In the genomic region with DNA sequence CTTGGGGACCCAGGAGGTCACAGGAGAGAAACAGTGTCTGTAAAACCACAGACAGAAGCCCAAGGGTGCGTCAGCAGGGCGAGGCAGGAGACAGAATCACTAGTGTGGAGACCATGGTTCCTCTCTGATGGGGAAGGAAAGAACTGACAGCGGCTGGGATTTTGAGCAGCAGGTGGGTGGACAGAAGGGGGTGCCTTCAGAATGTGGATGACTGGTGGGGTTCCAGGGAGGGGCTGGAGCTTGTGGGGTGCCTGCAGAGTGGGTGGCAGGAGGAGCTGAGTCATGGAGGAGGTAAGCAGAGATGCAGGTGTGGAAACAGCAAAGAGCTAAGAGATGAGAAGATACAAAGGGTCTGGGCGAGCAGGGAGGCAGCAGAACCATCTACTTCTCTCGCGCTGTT, we compare ENCODE assay signal across 22 cellular contexts.
DNase-seq lines count a peak whose midpoint lies in the region; ATAC-seq and TF ChIP-seq lines count a peak whose summit lies in the region.
"Had no signal": no experiment of that assay in that cellular context is flagged by ENCODE, and none has a peak within 500 bp of the region (broad histone marks: within the 10 kb centered on the region; RNA-seq: fewer than 3 reads in every experiment).

No MANE protein-coding gene starts in this region.

- H3K36me3 ChIP-seq in endodermal cell (ENCODE audit: control insufficient read depth, insufficient read depth, low read length) (peaks cover 12% of the 10 kb centered on the region), mesendoderm (ENCODE audit: control insufficient read depth, insufficient read depth, low read length) (no peaks in the 10 kb centered on the region), lower lobe of right lung (no peaks in the 10 kb centered on the region)
- H3K36me3 ChIP-seq: BE2C; BLaER1 treated with 17β-estradiol and CSF1 and Interleukin-3, amounts not matched to agents 10 nM and 100 nM; HAP-1 had no signal

- no peak overlapping the region for H3T11ph ChIP-seq in H9 (ENCODE audit: low read length)

- H3K18ac ChIP-seq in H9 (ENCODE audit: insufficient read length, low read depth, low read length) (no peak overlapping the region), mesendoderm (ENCODE audit: low read length) (no peak overlapping the region)

- H3K4me1 ChIP-seq in H9 (ENCODE audit: insufficient read depth, low read length) (peaks cover 11% of the 10 kb centered on the region; the same call in 1 of the 2 replicates), endodermal cell (ENCODE audit: control insufficient read depth, insufficient read depth, low read length) (peaks cover 8% of the 10 kb centered on the region), mesendoderm (ENCODE audit: control insufficient read depth, low read depth, low read length) (peaks cover 12% of the 10 kb centered on the region), lower lobe of right lung (no peaks in the 10 kb centered on the region)
- H3K4me1 ChIP-seq: BLaER1 treated with 17β-estradiol and CSF1 and Interleukin-3, amounts not matched to agents 10 nM and 100 nM; HAP-1 had no signal

- no peak overlapping the region for H4K91ac ChIP-seq in H9 (ENCODE audit: insufficient read length, low read depth, low read length)

- H3K4me1 Mint-ChIP-seq in H9 (peaks cover 40 to 43% of the 10 kb centered on the region in 2 experiments), endodermal cell (peaks cover 31% of the 10 kb centered on the region)
- H3K4me1 Mint-ChIP-seq: CD14-positive monocyte; CD8-positive, alpha-beta memory T cell had no signal

- H3K23ac ChIP-seq in H9 (ENCODE audit: insufficient read length, low read depth, low read length) = no peak overlapping the region
- no peak overlapping the region for H3K23ac ChIP-seq in mesendoderm (ENCODE audit: low read length)

- no peak overlapping the region for H3K56ac ChIP-seq in H9 (ENCODE audit: insufficient read length, low read depth, low read length)
- H3K56ac ChIP-seq in mesendoderm (ENCODE audit: low read length) = peak overlapping the region; percentile 20

- H2BK20ac ChIP-seq in H9 (ENCODE audit: low read depth, low read length, poor library complexity, severe bottlenecking) = no peak overlapping the region

- intact Hi-C loops in lower lobe of right lung (cut with DNase I) = no loop called here

- no CpG with 5 or more reads among the region's 6 CpGs for WGBS in H9 (ENCODE audit: extremely low coverage, insufficient read length, low lambda C conversion rate)
- WGBS in endodermal cell (ENCODE audit: insufficient coverage in 1 of 2, insufficient read length in 1 of 2), 2 experiments = 90 to 96% methylated on average over 4 to 6 of the region's 6 CpGs
- no CpG with 5 or more reads among the region's 6 CpGs for WGBS in mesendoderm (ENCODE audit: extremely low coverage, insufficient coverage, low lambda C conversion rate)

- no peak overlapping the region for H3K27ac ChIP-seq in H9 (ENCODE audit: insufficient read length, low read depth, low read length)
- no peak overlapping the region for H3K27ac ChIP-seq in endodermal cell (ENCODE audit: low read depth, low read length)
- no peak overlapping the region for H3K27ac ChIP-seq in mesendoderm (ENCODE audit: low read depth, low read length)
- H3K27ac ChIP-seq in lower lobe of right lung = no peak overlapping the region
- H3K27ac ChIP-seq: A549; BLaER1 treated with 17β-estradiol and CSF1 and Interleukin-3, amounts not matched to agents 10 nM and 100 nM; GM23248 had no signal

- no peak overlapping the region for H3K14ac ChIP-seq in H9 (ENCODE audit: insufficient read depth, low read length)

- H3K9ac ChIP-seq in H9 (ENCODE audit: extremely low read depth, insufficient read length, low read length) = no peak overlapping the region
- H3K9ac ChIP-seq in endodermal cell (ENCODE audit: extremely low read depth, low read length, poor library complexity, severe bottlenecking) = no peak overlapping the region
- no peak overlapping the region for H3K9ac ChIP-seq in mesendoderm (ENCODE audit: low read length)
- H3K9ac ChIP-seq: BLaER1 treated with 17β-estradiol and CSF1 and Interleukin-3, amounts not matched to agents 10 nM and 100 nM; GM23248 had no signal

- H3K9me3 ChIP-seq in H9 (ENCODE audit: control insufficient read depth, low read depth, low read length) (no peaks in the 10 kb centered on the region), endodermal cell (ENCODE audit: control insufficient read depth, low read length) (peaks cover 38% of the 10 kb centered on the region), lower lobe of right lung (peaks cover 10% of the 10 kb centered on the region)
- H3K9me3 ChIP-seq: BE2C, HAP-1 had no signal

- H2AFZ ChIP-seq in H9 (ENCODE audit: low read length) = no peak overlapping the region
- H2AFZ ChIP-seq: GM23248 had no signal

- no peak overlapping the region for H4K8ac ChIP-seq in H9 (replicated peaks; ENCODE audit: insufficient read length, low read depth, low read length)
- no peak overlapping the region for H4K8ac ChIP-seq in mesendoderm (ENCODE audit: low read depth, low read length)

- no peak overlapping the region for H2AK5ac ChIP-seq in H9 (ENCODE audit: insufficient read length, low read length)
- no peak overlapping the region for H2AK5ac ChIP-seq in mesendoderm (ENCODE audit: low read length)

- H2BK120ac ChIP-seq in H9 (ENCODE audit: low read depth, low read length, poor library complexity, severe bottlenecking) (no peak overlapping the region), mesendoderm (ENCODE audit: low read depth, low read length) (no peak overlapping the region)

- no peaks in the 10 kb centered on the region; the same call in 1 of the 2 replicates for H3K27me3 Mint-ChIP-seq in H9 (ENCODE audit: low read depth)
- no peaks in the 10 kb centered on the region for H3K27me3 Mint-ChIP-seq in endodermal cell (ENCODE audit: insufficient read depth)
- H3K27me3 Mint-ChIP-seq: CD4-positive, alpha-beta T cell had no signal

- TF ChIP-seq CTCF in H9 (conservative IDR thresholded peaks at IDR 0.05) (no peak), endodermal cell (conservative IDR thresholded peaks at IDR 0.05) (no peak), lower lobe of right lung (IDR thresholded peaks at IDR 0.05) (no peak)

- ATAC-seq in GM21423 (IDR thresholded peaks at IDR 0.05; ENCODE audit: unreplicated experiment) (no peak), lower lobe of right lung (no peak)
- ATAC-seq: A549 had no signal

- H2BK5ac ChIP-seq in H9 (ENCODE audit: insufficient read length, low read length) (no peak overlapping the region), mesendoderm (ENCODE audit: low read length) (no peak overlapping the region)

- H4K20me1 ChIP-seq in H9 (ENCODE audit: control insufficient read depth, insufficient read depth, insufficient read length) = no peaks in the 10 kb centered on the region
- H4K20me1 ChIP-seq: BLaER1 treated with 17β-estradiol and CSF1 and Interleukin-3, amounts not matched to agents 10 nM and 100 nM had no signal

- H3K4me2 ChIP-seq in H9 (ENCODE audit: insufficient read depth, insufficient read length, low read length) = no peak overlapping the region
- no peak overlapping the region for H3K4me2 ChIP-seq in mesendoderm (ENCODE audit: low read length)
- H3K4me2 ChIP-seq: A549; BLaER1 treated with 17β-estradiol and CSF1 and Interleukin-3, amounts not matched to agents 10 nM and 100 nM had no signal

- no peak for DNase-seq in H9
- DNase-seq in endodermal cell = no peak
- no peak for DNase-seq in mesendoderm
- no peak for DNase-seq in mucosa of gallbladder (ENCODE audit: low spot score)
- DNase-seq in lower lobe of right lung = no peak
- DNase-seq: 8988T; ACHN; AML-193; BE2C; CD4-positive, alpha-beta T cell; CD8-positive, alpha-beta memory T cell; DMS 273 treated with DMSO at 0.1 percent for 48 hours; DMS79; EL; GDM1; GM23248; HFFc6 had no signal

- H3K79me1 ChIP-seq in H9 (ENCODE audit: insufficient read depth, low read depth, low read length, poor library complexity, severe bottlenecking) (peaks cover 9% of the 10 kb centered on the region), mesendoderm (ENCODE audit: low read length) (peaks cover 28% of the 10 kb centered on the region)

- H3K27ac Mint-ChIP-seq in H9 = peak overlapping the region in 2 of 3 experiments; percentile 74 to 80; a peak in 4 of 7 replicates
- H3K27ac Mint-ChIP-seq in endodermal cell = peak overlapping the region; percentile 27
- H3K27ac Mint-ChIP-seq: CD14-positive monocyte; CD4-positive, alpha-beta T cell; CD8-positive, alpha-beta memory T cell; HFFc6 had no signal

- H3K4me3 Mint-ChIP-seq in H9 (no peak overlapping the region), endodermal cell (no peak overlapping the region)
- H3K4me3 Mint-ChIP-seq: CD14-positive monocyte; CD4-positive, alpha-beta T cell; HFFc6 had no signal

- H3K23me2 ChIP-seq in H9 (ENCODE audit: insufficient read length, low read depth, low read length, poor library complexity, severe bottlenecking) = no peaks in the 10 kb centered on the region

- H3K27me3 ChIP-seq in H9 (ENCODE audit: insufficient read depth, low read length) = no peaks in the 10 kb centered on the region
- H3K27me3 ChIP-seq in endodermal cell (ENCODE audit: control insufficient read depth, insufficient read depth, low read length, poor library complexity, severe bottlenecking) = no peaks in the 10 kb centered on the region
- no peaks in the 10 kb centered on the region for H3K27me3 ChIP-seq in mesendoderm (ENCODE audit: insufficient read depth, low read length, poor library complexity)
- no peaks in the 10 kb centered on the region for H3K27me3 ChIP-seq in lower lobe of right lung (ENCODE audit: low read depth)
- H3K27me3 ChIP-seq: BE2C; BLaER1 treated with 17β-estradiol and CSF1 and Interleukin-3, amounts not matched to agents 10 nM and 100 nM had no signal

- no peak overlapping the region for H2BK12ac ChIP-seq in H9 (ENCODE audit: insufficient read length, low read depth, low read length)

- H3K9me3 Mint-ChIP-seq in H9 (peaks cover 8 to 9% of the 10 kb centered on the region in 2 experiments; a peak in 4 of 5 replicates), endodermal cell (peaks cover 12% of the 10 kb centered on the region)

- H3K36me3 Mint-ChIP-seq in H9 (ENCODE audit: insufficient read depth in 1 of 3, low read depth in 3 of 3) (peaks cover 19 to 50% (median 42%) of the 10 kb centered on the region in 3 experiments), endodermal cell (ENCODE audit: low read depth) (peaks cover 18% of the 10 kb centered on the region)
- H3K36me3 Mint-ChIP-seq: CD14-positive monocyte; CD8-positive, alpha-beta memory T cell had no signal

- H4K5ac ChIP-seq in H9 (ENCODE audit: insufficient read length, low read depth, low read length) = no peak overlapping the region
- H4K5ac ChIP-seq in mesendoderm (ENCODE audit: low read length) = no peak overlapping the region

- H3K79me2 ChIP-seq in H9 (ENCODE audit: insufficient read depth, low read length) (peaks cover 22% of the 10 kb centered on the region; the same call in 1 of the 2 replicates), mesendoderm (ENCODE audit: control insufficient read depth, insufficient read depth, low read length) (peaks cover 38% of the 10 kb centered on the region)

- H3K4ac ChIP-seq in H9 (ENCODE audit: low read depth, low read length) (no peak overlapping the region), mesendoderm (ENCODE audit: low read depth, low read length) (no peak overlapping the region)

- H2BK15ac ChIP-seq in H9 (ENCODE audit: low read depth, low read length) = no peak overlapping the region
- no peak overlapping the region for H2BK15ac ChIP-seq in mesendoderm (replicated peaks; ENCODE audit: low read depth)

- H3K4me3 ChIP-seq in endodermal cell (ENCODE audit: low read length) (no peak overlapping the region), mesendoderm (ENCODE audit: low read length) (no peak overlapping the region), lower lobe of right lung (no peak overlapping the region)
- H3K4me3 ChIP-seq: A549; BLaER1 treated with 17β-estradiol and CSF1 and Interleukin-3, amounts not matched to agents 10 nM and 100 nM; GM23248; HAP-1 had no signal
